Comparison of ENCODE assay signal across 10 cellular contexts in genomic region chr19:19193926-19194325, GRCh38. TPM values are rescaled to one million over a fixed set of nuclear protein-coding genes. Genes with fewer than 3 reads are reported as not detected.
DNase-seq lines count a peak whose midpoint lies in the region; ATAC-seq and TF ChIP-seq lines count a peak whose summit lies in the region.
"Had no signal": no experiment of that assay in that cellular context is flagged by ENCODE, and none has a peak within 500 bp of the region (broad histone marks: within the 10 kb centered on the region; RNA-seq: fewer than 3 reads in every experiment).

No MANE protein-coding gene starts in this region.

- H2AFZ ChIP-seq in Loucy (ENCODE audit: low read length) = no peak overlapping the region

- peak overlapping the region; percentile 77 for H3K9ac ChIP-seq in Loucy (ENCODE audit: low read depth, low read length, poor library complexity, severe bottlenecking)

- H3K4me3 ChIP-seq in A673 (ENCODE audit: low read depth, low read length, poor library complexity, severe bottlenecking) (peak overlapping the region; percentile 98), Loucy (ENCODE audit: low read length, poor library complexity, severe bottlenecking) (peak overlapping the region; percentile 97), esophagus squamous epithelium (peak overlapping the region in 2 of 4 donors; percentile 82 to 85)

- peaks cover 7% of the 10 kb centered on the region for H4K20me1 ChIP-seq in Loucy (ENCODE audit: insufficient read depth, low read length, poor library complexity, severe bottlenecking)

- H3K9me3 ChIP-seq in A673 (ENCODE audit: low read depth, low read length, poor library complexity, severe bottlenecking) = no peaks in the 10 kb centered on the region
- no peaks in the 10 kb centered on the region for H3K9me3 ChIP-seq in Loucy (ENCODE audit: insufficient read depth, low read depth, low read length)
- H3K9me3 ChIP-seq in esophagus squamous epithelium = no peaks in the 10 kb centered on the region
- H3K9me3 ChIP-seq: ovary, thoracic aorta had no signal

- no peak for ATAC-seq in GM18511 (IDR thresholded peaks at IDR 0.05; ENCODE audit: unreplicated experiment)

- intact Hi-C loops in A673 (cut with micrococcal nuclease; ENCODE audit: unreplicated experiment) = loop anchor here (1.0 kb wide), 1 partner anchor 126 kb away; the partner anchor contains the start of genes MAU2 and SUGP1
- intact Hi-C loops in esophagus squamous epithelium (cut with DNase I) = no loop called here

- H3K27me3 ChIP-seq in A673 (replicated peaks; ENCODE audit: insufficient read depth, low read depth, low read length, poor library complexity) (no peaks in the 10 kb centered on the region), Loucy (ENCODE audit: insufficient read depth, low read length, poor library complexity, severe bottlenecking) (no peaks in the 10 kb centered on the region), esophagus squamous epithelium (no peaks in the 10 kb centered on the region)
- H3K27me3 ChIP-seq: ovary had no signal

- no peaks in the 10 kb centered on the region for H3F3A ChIP-seq in Loucy (ENCODE audit: low read depth)

- WGBS in esophagus squamous epithelium, 2 donors = 65 to 75% methylated on average over 5 of the region's 5 CpGs

- H3K4me2 ChIP-seq in Loucy (ENCODE audit: low read depth, low read length, poor library complexity, severe bottlenecking) = peak overlapping the region; percentile 61

- CTCF ChIA-PET in A673 (lab: Charles Lee) = no interaction called here

- peaks cover 61% of the 10 kb centered on the region for H3K79me2 ChIP-seq in Loucy (ENCODE audit: insufficient read depth, low read length)

- no peaks in the 10 kb centered on the region for H3K9me2 ChIP-seq in Loucy (replicated peaks; ENCODE audit: low read depth, low read length)

- no peak for DNase-seq in A673 (ENCODE audit: low spot score)
- DNase-seq in esophagus squamous epithelium (lab: John Stamatoyannopoulos, UW) = no peak
- DNase-seq in NCI-H2227 treated with DMSO at 0.1 percent for 48 hours (lab: John Stamatoyannopoulos, UW) = no peak
- no peak for DNase-seq in GM13976 (ENCODE audit: low spot score)
- DNase-seq: NCI-H1436 had no signal

- TF ChIP-seq POLR2A in esophagus squamous epithelium (IDR thresholded peaks at IDR 0.05) = no peak

- peaks cover 14% of the 10 kb centered on the region for H3K36me3 ChIP-seq in A673 (ENCODE audit: insufficient read depth, low read length, poor library complexity, severe bottlenecking)
- H3K36me3 ChIP-seq in Loucy (ENCODE audit: insufficient read depth, low read length) = peaks cover 7% of the 10 kb centered on the region; the same call in 1 of the 2 replicates
- peaks cover 0 to 37% (median 19%) of the 10 kb centered on the region in 3 donors for H3K36me3 ChIP-seq in esophagus squamous epithelium

- peaks cover 13% of the 10 kb centered on the region for H3K4me1 ChIP-seq in A673 (ENCODE audit: insufficient read depth, low read length, poor library complexity, severe bottlenecking)
- H3K4me1 ChIP-seq in Loucy (ENCODE audit: insufficient read depth, low read length, poor library complexity, severe bottlenecking) = peaks cover 13% of the 10 kb centered on the region
- H3K4me1 ChIP-seq in esophagus squamous epithelium = peaks cover 37 to 52% (median 39%) of the 10 kb centered on the region in 3 donors

- H3K27ac ChIP-seq in A673 (ENCODE audit: low read depth, low read length, poor library complexity, severe bottlenecking) (no peak overlapping the region), esophagus squamous epithelium (peak overlapping the region; percentile 15 to 99 (median 98))
- H3K27ac ChIP-seq: thoracic aorta had no signal

- POLR2A ChIA-PET in A673 (lab: Charles Lee; ENCODE audit: low non-redundant PET) = no interaction called here

- TF ChIP-seq CTCF in A673 (conservative IDR thresholded peaks at IDR 0.05; ENCODE audit: low read depth, low read length) = no peak
- no peak for TF ChIP-seq CTCF in Loucy (conservative IDR thresholded peaks at IDR 0.05; ENCODE audit: low read length)
- no peak for TF ChIP-seq CTCF in esophagus squamous epithelium (IDR thresholded peaks at IDR 0.05)
- TF ChIP-seq CTCF in GM13976 (IDR thresholded peaks at IDR 0.05; ENCODE audit: borderline replicate concordance, control extremely low read depth, extremely low read depth, insufficient read depth, missing control alignments) = no peak

- in situ Hi-C loops in GM13976 (cut with MboI; ENCODE audit: low sequenced_read_pairs, unreplicated experiment) = loop anchor here (25.0 kb wide), 1 partner anchor 293 kb away; no protein-coding TSS in a partner anchor

- no TSS peak for BruUV-seq in A673 (replicated peaks; lab: Mats Ljungman, UMichigan)

RNA-seq across cellular contexts. Expression of gene RFXANK, which starts 1.9 kb away (rescaled TPM):
- 96.3 and 109 TPM in 2 replicates for total RNA-seq in A673 (2021)
- 10 to 100 TPM; 25.2 to 48.0 (median 32.1) TPM for total RNA-seq in esophagus squamous epithelium

RNA-seq across cellular contexts. Expression of gene BORCS8, which starts 2.0 kb away (rescaled TPM):
- total RNA-seq in A673 (2021) (29.9 and 37.5 TPM in 2 replicates), esophagus squamous epithelium (10 to 100 TPM in 3 of 4 donors, 1 to 10 TPM in 1; 8.8 to 15.4 (median 10.9) TPM)

RNA-seq across cellular contexts. Expression of gene NR2C2AP, which starts 9.3 kb away (rescaled TPM):
- total RNA-seq in A673 (2021) (35.6 and 45.3 TPM in 2 replicates), esophagus squamous epithelium (10 to 100 TPM in 3 of 4 donors, 1 to 10 TPM in 1; 8.8 to 22.9 (median 13.0) TPM)

RNA-seq across cellular contexts. Expression of gene NCAN, which starts 17.8 kb away (rescaled TPM):
- total RNA-seq in A673 (2021) = not detected in 2 replicates
- not detected for total RNA-seq in esophagus squamous epithelium
- total RNA-seq: ovary, thoracic aorta had no signal

RNA-seq across cellular contexts. Expression of gene MEF2B, which starts 23.9 kb away (rescaled TPM):
- 2.9 and 3.4 TPM in 2 replicates for total RNA-seq in A673 (2021)
- total RNA-seq in esophagus squamous epithelium = under 1 TPM in 1 of 4 donors, not detected in 3; 0.70 TPM
- total RNA-seq: dermis microvascular lymphatic vessel endothelial cell had no signal
